25 cellular contexts compared by ENCODE assay signal in genomic region chr7:70706698-70707097, GRCh38.
"Had no signal": no experiment of that assay in that cellular context is flagged by ENCODE, and none has a peak within 500 bp of the region (broad histone marks: within the 10 kb centered on the region; RNA-seq: fewer than 3 reads in every experiment).

No MANE protein-coding gene starts in this region.

- H3K27ac Mint-ChIP-seq: mesothelial cell of epicardium; naive B cell; progenitor cell of endocrine pancreas; stimulated activated naive B cell treated with anti-CD40 and anti-IgM and Interleukin-4, amounts not matched to agents 10 μg/mL and 1 μg/mL and 100 μg/mL, for 72 hours; type B pancreatic cell had no signal

- H3K4me1 ChIP-seq: testis, uterus had no signal

- FAIRE-seq: islet of Langerhans had no signal

- H3K36me3 ChIP-seq: left ventricle myocardium inferior, ovary, right atrium auricular region, tibial nerve, uterus had no signal

- H3K27ac ChIP-seq: left ventricle myocardium inferior, ovary, right atrium auricular region, skin epidermis, stomach, testis, tibial nerve, uterus had no signal

- H3K9me3 Mint-ChIP-seq: immature natural killer cell; mesothelial cell of epicardium; naive B cell; natural killer cell; stimulated activated naive B cell treated with anti-CD40 and anti-IgM and Interleukin-4, amounts not matched to agents 10 μg/mL and 1 μg/mL and 100 μg/mL, for 72 hours; type B pancreatic cell had no signal

- H3K4me3 Mint-ChIP-seq: mesothelial cell of epicardium; naive B cell; natural killer cell; nephron progenitor cell; stimulated activated naive B cell treated with anti-CD40 and anti-IgM and Interleukin-4, amounts not matched to agents 10 μg/mL and 1 μg/mL and 100 μg/mL, for 72 hours; type B pancreatic cell had no signal

- H3K27me3 ChIP-seq: ovary, right atrium auricular region, stomach, testis, tibial nerve, uterus had no signal

- H3K4me3 ChIP-seq: left ventricle myocardium inferior, lung, ovary, right atrium auricular region, skin epidermis, stomach, testis, tibial nerve, uterus had no signal

- ATAC-seq: natural killer cell; sciatic nerve; stimulated activated naive B cell treated with anti-CD40 and anti-IgM and Interleukin-4, amounts not matched to agents 10 μg/mL and 1 μg/mL and 100 μg/mL, for 72 hours; stimulated activated naive CD8-positive, alpha-beta T cell treated with anti-CD3 and anti-CD28 coated beads, Interleukin-15, Interleukin-2, amounts not matched to agents 100 U/mL and 50 U/mL, for 24 hours had no signal

- H3K9me3 ChIP-seq: left ventricle myocardium inferior, ovary, right atrium auricular region, stomach, testis, tibial nerve, uterus had no signal

- DNase-seq: hypothalamus; immature natural killer cell; left ventricle myocardium inferior; naive B cell; natural killer cell; nephron progenitor cell; ovary; stimulated activated CD4-positive, alpha-beta T cell treated with anti-CD3 and anti-CD28 coated beads, Interleukin-12 subunit alpha, Interleukin-12 subunit beta, amount 100 ng/mL, for 4 hours; stimulated activated CD4-positive, alpha-beta T cell treated with anti-CD3 and anti-CD28 coated beads, Interleukin-15, amount 100 ng/mL, for 24 hours; stimulated activated CD4-positive, alpha-beta T cell treated with anti-CD3 and anti-CD28 coated beads, Interleukin-2, amount 100 ng/mL, for 24 hours; stimulated activated CD4-positive, alpha-beta T cell treated with anti-CD3 and anti-CD28 coated beads, Interleukin-4, amount 100 ng/mL, for 1 hour; stimulated activated naive B cell treated with anti-CD40 and anti-IgM and Interleukin-4, amounts not matched to agents 10 μg/mL and 1 μg/mL and 100 μg/mL, for 72 hours; stimulated activated naive CD8-positive, alpha-beta T cell treated with anti-CD3 and anti-CD28 coated beads, Interleukin-15, Interleukin-2, amounts not matched to agents 100 U/mL and 50 U/mL, for 24 hours; stomach; testis; uterus had no signal

- H3K36me3 Mint-ChIP-seq: naive B cell; natural killer cell; stimulated activated naive B cell treated with anti-CD40 and anti-IgM and Interleukin-4, amounts not matched to agents 10 μg/mL and 1 μg/mL and 100 μg/mL, for 72 hours had no signal

- H3K27me3 Mint-ChIP-seq: naive B cell; stimulated activated naive B cell treated with anti-CD40 and anti-IgM and Interleukin-4, amounts not matched to agents 10 μg/mL and 1 μg/mL and 100 μg/mL, for 72 hours had no signal
